In genomic region chr20:51650685-51651134, GRCh38 we compare ENCODE assay signal across 8 cellular contexts.
DNase-seq lines count a peak whose midpoint lies in the region; ATAC-seq and TF ChIP-seq lines count a peak whose summit lies in the region.
"Had no signal": no experiment of that assay in that cellular context is flagged by ENCODE, and none has a peak within 500 bp of the region (broad histone marks: within the 10 kb centered on the region; RNA-seq: fewer than 3 reads in every experiment).

No MANE protein-coding gene starts in this region.

- H3K4me1 ChIP-seq in gastrocnemius medialis: peaks cover 8 to 18% of the 10 kb centered on the region in 2 donors

- TF ChIP-seq CTCF in epithelial cell of esophagus (IDR thresholded peaks at IDR 0.05; ENCODE audit: insufficient read depth, low read depth, low read length, missing control alignments): no peak
- no peak for TF ChIP-seq CTCF in gastrocnemius medialis (IDR thresholded peaks at IDR 0.05 in 4 of 5, conservative IDR thresholded peaks at IDR 0.05 in 1 of 5)

- in situ Hi-C loops in gastrocnemius medialis (cut with MboI; ENCODE audit: low sequenced_read_pairs in 4 of 4): no loop called here

- no peak for TF ChIP-seq POLR2A in gastrocnemius medialis (IDR thresholded peaks at IDR 0.05)

- intact Hi-C loops in gastrocnemius medialis (cut with DNase I; ENCODE audit: low total_unique reads): no loop called here

- H3K27me3 ChIP-seq in gastrocnemius medialis: no peaks in the 10 kb centered on the region

- DNase-seq in NOMO-1 (lab: John Stamatoyannopoulos, UW; ENCODE audit: unreplicated experiment in 2 of 2): peak; percentile 24 to 87
- peak; percentile 75 for DNase-seq in epithelial cell of esophagus (ENCODE audit: low read depth)
- no peak for DNase-seq in gastrocnemius medialis
- DNase-seq in NCI-H345 treated with DMSO at 0.1 percent for 48 hours (lab: John Stamatoyannopoulos, UW; ENCODE audit: unreplicated experiment): no peak
- DNase-seq in NCI-H1048 (lab: John Stamatoyannopoulos, UW): no peak

- ATAC-seq in GM21576 (IDR thresholded peaks at IDR 0.05; ENCODE audit: unreplicated experiment) (peak; percentile 79), gastrocnemius medialis (peak; percentile 33 to 57), GM21825 (IDR thresholded peaks at IDR 0.05; ENCODE audit: unreplicated experiment) (no peak)

- H3K36me3 ChIP-seq in gastrocnemius medialis: no peaks in the 10 kb centered on the region

- no peak overlapping the region for H3K4me3 ChIP-seq in epithelial cell of esophagus (ENCODE audit: low read length)
- H3K4me3 ChIP-seq in gastrocnemius medialis: no peak overlapping the region

- H3K9me3 ChIP-seq in gastrocnemius medialis: no peaks in the 10 kb centered on the region

- no peak overlapping the region for H3K27ac ChIP-seq in gastrocnemius medialis
- H3K27ac ChIP-seq: KMS-11 had no signal

Comparison
In these comparisons a context has a peak if more than half of its experiments do, and no peak if none do; other contexts are left out.
1. DNase-seq: peak in NOMO-1 (2 of 2) and epithelial cell of esophagus (single experiment); none in gastrocnemius medialis (0 of 2), NCI-H345 treated with DMSO at 0.1 percent for 48 hours (single experiment) and NCI-H1048 (single experiment).